Comparison of ENCODE assay signal across 28 cellular contexts in genomic region chr6:890995-891394, GRCh38.
"Had no signal": no experiment of that assay in that cellular context is flagged by ENCODE, and none has a peak within 500 bp of the region (broad histone marks: within the 10 kb centered on the region; RNA-seq: fewer than 3 reads in every experiment).

No MANE protein-coding gene starts in this region.

- H3K36me3 ChIP-seq: neural progenitor cell, ovary, spleen, suprapubic skin, tibial artery, transverse colon, upper lobe of right lung, uterus had no signal

- H3K27ac ChIP-seq: neural progenitor cell, ovary, parathyroid adenoma, psoas muscle, skin epidermis, spleen, suprapubic skin, testis, tibial artery, transverse colon, upper lobe of right lung, uterus had no signal

- H3K27me3 ChIP-seq: neural progenitor cell, ovary, testis, transverse colon, upper lobe of right lung, uterus had no signal

- H2AFZ ChIP-seq: neural progenitor cell, parathyroid adenoma had no signal

- H3K9ac ChIP-seq: neural progenitor cell, parathyroid adenoma had no signal

- H3K4me3 ChIP-seq: neural progenitor cell, ovary, psoas muscle, skin epidermis, smooth muscle cell, spleen, suprapubic skin, testis, tibial artery, transverse colon, upper lobe of right lung, uterus had no signal

- DNase-seq: natural killer cell; occipital lobe; ovary; posterior cingulate gyrus; psoas muscle; right cardiac atrium; spleen; stimulated activated CD4-positive, alpha-beta T cell treated with anti-CD3 and anti-CD28 coated beads, Interleukin-12 subunit alpha, Interleukin-12 subunit beta, amount 100 ng/mL, for 4 hours; stimulated activated CD4-positive, alpha-beta T cell treated with anti-CD3 and anti-CD28 coated beads, Interleukin-1b, Interleukin-23, amount 100 ng/mL, for 48 hours; stimulated activated CD4-positive, alpha-beta T cell treated with anti-CD3 and anti-CD28 coated beads, Interleukin-4, amount 100 ng/mL, for 1 hour; stimulated activated CD4-positive, alpha-beta T cell treated with anti-CD3 and anti-CD28 coated beads, Interleukin-4, amount 100 ng/mL, for 4 hours; stimulated activated CD8-positive, alpha-beta memory T cell treated with anti-CD3 and anti-CD28 coated beads, Interleukin-4, amount 100 ng/mL, for 48 hours; stimulated activated naive CD4-positive, alpha-beta T cell; stimulated activated naive CD8-positive, alpha-beta T cell treated with anti-CD3 and anti-CD28 coated beads, Interleukin-15, amount 100 ng/mL, for 72 hours; stimulated activated naive CD8-positive, alpha-beta T cell treated with anti-CD3 and anti-CD28 coated beads, Interleukin-15, Interleukin-2, amounts not matched to agents 100 U/mL and 50 U/mL, for 24 hours; substantia nigra; testis; tibial artery; transverse colon; upper lobe of right lung; uterus had no signal

- ATAC-seq: natural killer cell; psoas muscle; right cardiac atrium; sciatic nerve; stimulated activated memory B cell treated with anti-CD40 and anti-IgM and Interleukin-4, amounts not matched to agents 10 μg/mL and 1 μg/mL and 100 μg/mL, for 72 hours; stimulated activated naive CD8-positive, alpha-beta T cell treated with anti-CD3 and anti-CD28 coated beads, Interleukin-15, amount 100 ng/mL, for 72 hours; stimulated activated naive CD8-positive, alpha-beta T cell treated with anti-CD3 and anti-CD28 coated beads, Interleukin-15, Interleukin-2, amounts not matched to agents 100 U/mL and 50 U/mL, for 24 hours; upper lobe of right lung had no signal

- H3K9me3 ChIP-seq: ovary, psoas muscle, spleen, suprapubic skin, testis, tibial artery, transverse colon, upper lobe of right lung, uterus had no signal

- H3K79me2 ChIP-seq: parathyroid adenoma had no signal

- H3K4me1 ChIP-seq: neural progenitor cell, parathyroid adenoma, psoas muscle, spleen, suprapubic skin, testis, tibial artery, transverse colon, upper lobe of right lung, uterus had no signal

- H3K4me2 ChIP-seq: neural progenitor cell, smooth muscle cell had no signal
